In the genomic region with DNA sequence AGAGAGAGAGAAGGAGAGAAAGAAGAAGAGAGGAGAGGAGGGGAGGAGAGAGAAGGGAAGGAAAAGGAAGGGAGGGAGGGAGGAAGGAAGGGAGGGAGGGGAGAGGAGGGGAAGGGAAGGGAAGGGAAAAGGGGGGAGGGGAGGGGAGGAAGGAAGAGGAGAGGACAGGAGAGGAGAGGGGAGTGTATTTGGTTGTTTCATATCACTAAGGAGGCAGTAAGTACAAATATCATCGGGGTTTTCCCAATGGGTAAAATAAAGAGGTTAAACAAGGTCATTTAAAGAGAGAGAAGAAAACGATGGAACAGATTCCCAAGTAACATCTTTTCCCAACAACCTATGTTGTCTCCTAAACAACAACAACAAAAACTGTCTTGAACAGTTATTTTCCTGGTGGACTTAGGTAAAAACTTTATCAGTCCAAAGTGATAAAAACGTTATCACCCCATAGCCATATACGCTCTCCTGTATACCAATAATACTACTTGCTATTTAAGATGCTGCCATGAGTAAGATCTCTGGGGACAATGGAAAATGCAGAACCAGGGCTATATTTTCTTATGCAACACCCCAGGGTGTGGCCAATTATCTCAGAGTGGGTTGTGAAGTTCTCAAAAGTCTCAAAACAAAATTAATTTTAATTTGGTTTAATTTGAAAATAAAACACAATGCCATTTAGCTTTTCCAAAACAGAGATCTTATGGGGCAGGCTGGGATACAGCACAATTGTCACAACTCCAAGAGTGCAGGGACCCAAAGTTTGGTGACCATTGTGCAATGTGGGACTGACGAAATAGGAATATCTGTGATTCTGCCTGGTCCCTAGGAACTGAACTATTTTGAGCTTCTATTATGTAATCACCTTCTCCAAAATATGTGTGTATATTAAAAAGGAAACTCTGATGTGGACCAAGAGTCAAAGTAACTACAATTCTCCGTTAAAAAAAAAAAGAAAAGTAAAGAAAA, we compare ENCODE assay signal across 17 cellular contexts. TPM values are rescaled to one million over a fixed set of nuclear protein-coding genes. Genes with fewer than 3 reads are reported as not detected.
DNase-seq lines count a peak whose midpoint lies in the region; ATAC-seq, FAIRE-seq and TF ChIP-seq lines count a peak whose summit lies in the region.
"Had no signal": no experiment of that assay in that cellular context is flagged by ENCODE, and none has a peak within 500 bp of the region (broad histone marks: within the 10 kb centered on the region; RNA-seq: fewer than 3 reads in every experiment).

No MANE protein-coding gene starts in this region.

- H3K27me3 ChIP-seq in HepG2 (ENCODE audit: control insufficient read depth in 1 of 2, insufficient read depth in 2 of 2, low read length in 2 of 2) (peaks cover 0 to 2% of the 10 kb centered on the region in 2 experiments; a peak in 1 of 5 replicates), HAP-1 (ENCODE audit: low read depth) (no peaks in the 10 kb centered on the region)
- H3K27me3 ChIP-seq: neural progenitor cell, transverse colon had no signal

- H3K4me1 Mint-ChIP-seq in activated naive CD8-positive, alpha-beta T cell treated with anti-CD3 and anti-CD28 coated beads, Interleukin-2, amount 10 ng/mL, durations not matched to agents 7 days and 5 days: peaks cover 17% of the 10 kb centered on the region
- H3K4me1 Mint-ChIP-seq in activated naive CD8-positive, alpha-beta T cell treated with anti-CD3 and anti-CD28 coated beads, Interleukin-2, amount 50 U/mL, for 24 hours: peaks cover 15% of the 10 kb centered on the region
- H3K4me1 Mint-ChIP-seq: neural progenitor cell had no signal

- H3K4me1 ChIP-seq in HepG2 (ENCODE audit: insufficient read depth, low read length) (no peaks in the 10 kb centered on the region), HAP-1 (no peaks in the 10 kb centered on the region)
- H3K4me1 ChIP-seq: neural progenitor cell had no signal

- in situ Hi-C loops in HepG2 (cut with HindIII; ENCODE audit: extremely low pct_ligation_motif_present, low pct_unique_long_range_greater_than_20kb): no loop called here
- in situ Hi-C loops in HAP-1 (cut with MboI; ENCODE audit: low sequenced_read_pairs): no loop called here

- H3K4me3 Mint-ChIP-seq in activated naive CD8-positive, alpha-beta T cell treated with anti-CD3 and anti-CD28 coated beads, Interleukin-2, amount 10 ng/mL, durations not matched to agents 7 days and 5 days: no peak overlapping the region
- H3K4me3 Mint-ChIP-seq in activated naive CD8-positive, alpha-beta T cell treated with anti-CD3 and anti-CD28 coated beads, Interleukin-2, amount 50 U/mL, for 24 hours: no peak overlapping the region
- H3K4me3 Mint-ChIP-seq: activated T-helper 17 cell treated with anti-CD3 and anti-CD28 coated beads, Interleukin-2, amount 50 U/mL, for 72 hours; neural progenitor cell had no signal

- no peaks in the 10 kb centered on the region for H3K79me2 ChIP-seq in HepG2 (ENCODE audit: insufficient read depth, low read length)

- TF ChIP-seq EP300 in HepG2 (IDR thresholded peaks at IDR 0.05; ENCODE audit: low read depth in 2 of 2, low read length in 2 of 2) (no peak), HepG2 (CRISPR knock-in tag; IDR thresholded peaks at IDR 0.05; ENCODE audit: borderline replicate concordance) (no peak)

- CTCF ChIA-PET in HepG2 (lab: Yijun Ruan, JAX; ENCODE audit: low intra/inter-chr PET ratio, low total read pairs): no interaction called here

- BruUV-seq in HepG2 (replicated peaks; lab: Mats Ljungman, UMichigan): no TSS peak

- no peaks in the 10 kb centered on the region for H3K27me3 Mint-ChIP-seq in activated naive CD8-positive, alpha-beta T cell treated with anti-CD3 and anti-CD28 coated beads, Interleukin-2, amount 10 ng/mL, durations not matched to agents 7 days and 5 days
- H3K27me3 Mint-ChIP-seq in activated naive CD8-positive, alpha-beta T cell treated with anti-CD3 and anti-CD28 coated beads, Interleukin-2, amount 50 U/mL, for 24 hours: no peaks in the 10 kb centered on the region
- H3K27me3 Mint-ChIP-seq: activated T-helper 17 cell treated with anti-CD3 and anti-CD28 coated beads, Interleukin-2, amount 50 U/mL, for 72 hours had no signal

- H3K27ac Mint-ChIP-seq in activated naive CD8-positive, alpha-beta T cell treated with anti-CD3 and anti-CD28 coated beads, Interleukin-2, amount 10 ng/mL, durations not matched to agents 7 days and 5 days: peak overlapping the region; percentile 72
- H3K27ac Mint-ChIP-seq in activated naive CD8-positive, alpha-beta T cell treated with anti-CD3 and anti-CD28 coated beads, Interleukin-2, amount 50 U/mL, for 24 hours: no peak overlapping the region
- H3K27ac Mint-ChIP-seq: activated T-helper 17 cell treated with anti-CD3 and anti-CD28 coated beads, Interleukin-2, amount 50 U/mL, for 72 hours; neural progenitor cell had no signal

- no peak for DNase-seq in activated naive CD8-positive, alpha-beta T cell treated with anti-CD3 and anti-CD28 coated beads, Interleukin-2, amount 10 ng/mL, durations not matched to agents 7 days and 5 days
- DNase-seq in activated naive CD8-positive, alpha-beta T cell treated with anti-CD3 and anti-CD28 coated beads, Interleukin-2, amount 50 U/mL, for 24 hours: no peak
- DNase-seq in coronary artery (ENCODE audit: low spot score) (no peak), HepG2 (ENCODE audit: low spot score) (no peak), ureter (ENCODE audit: low spot score) (peak; percentile 47), HAP-1 (ENCODE audit: low spot score in 2 of 2) (no peak), GM19240 (ENCODE audit: insufficient read length, low spot score) (no peak)
- DNase-seq: activated CD4-positive, alpha-beta T cell treated with anti-CD3 and anti-CD28 coated beads, Interleukin-2, amount 50 U/mL, for 1 hour; effector memory CD4-positive, alpha-beta T cell; T-helper 2 cell; transverse colon had no signal

- 14% methylated on average over 6 of the region's 6 CpGs for WGBS in HepG2 (ENCODE audit: low lambda C conversion rate)

- H3K27ac ChIP-seq in coronary artery (peak overlapping the region; percentile 53 to 75), HepG2 (ENCODE audit: extremely low read length, insufficient read depth, low read length) (no peak overlapping the region)
- H3K27ac ChIP-seq: 22Rv1, neural progenitor cell had no signal

- TF ChIP-seq POLR2A in HepG2 (IDR thresholded peaks at IDR 0.05; ENCODE audit: insufficient read depth in 1 of 2, low read depth in 2 of 2, low read length in 2 of 2): no peak

- H3K36me3 Mint-ChIP-seq in activated naive CD8-positive, alpha-beta T cell treated with anti-CD3 and anti-CD28 coated beads, Interleukin-2, amount 10 ng/mL, durations not matched to agents 7 days and 5 days: peaks cover 19% of the 10 kb centered on the region
- H3K36me3 Mint-ChIP-seq in activated naive CD8-positive, alpha-beta T cell treated with anti-CD3 and anti-CD28 coated beads, Interleukin-2, amount 50 U/mL, for 24 hours (ENCODE audit: low read depth): peaks cover 4% of the 10 kb centered on the region
- H3K36me3 Mint-ChIP-seq: neural progenitor cell had no signal

- no peak for TF ChIP-seq RAD21 in HepG2 (CRISPR knock-in tag; IDR thresholded peaks at IDR 0.05)

- ATAC-seq in activated naive CD8-positive, alpha-beta T cell treated with anti-CD3 and anti-CD28 coated beads, Interleukin-2, amount 10 ng/mL, durations not matched to agents 7 days and 5 days (ENCODE audit: low read depth): no peak
- ATAC-seq in activated naive CD8-positive, alpha-beta T cell treated with anti-CD3 and anti-CD28 coated beads, Interleukin-2, amount 50 U/mL, for 24 hours: no peak
- no peak for ATAC-seq in HepG2
- ATAC-seq in HG02981 (IDR thresholded peaks at IDR 0.05; ENCODE audit: unreplicated experiment): no peak
- ATAC-seq: activated T-helper 17 cell treated with anti-CD3 and anti-CD28 coated beads, Interleukin-2, amount 50 U/mL, for 72 hours had no signal

- no peak overlapping the region for H2AFZ ChIP-seq in HepG2 (ENCODE audit: low read length)
- H2AFZ ChIP-seq: neural progenitor cell had no signal

- H3K4me3 ChIP-seq in coronary artery (peak overlapping the region; percentile 13), HepG2 (replicated peaks in 1 of 3; ENCODE audit: insufficient read depth in 1 of 3, low read depth in 2 of 3, low read length in 3 of 3) (no peak overlapping the region), HAP-1 (no peak overlapping the region)
- H3K4me3 ChIP-seq: neural progenitor cell, smooth muscle cell, transverse colon had no signal

- TF ChIP-seq CTCF in coronary artery (IDR thresholded peaks at IDR 0.05): no peak
- TF ChIP-seq CTCF in HepG2 (CRISPR knock-in tag; IDR thresholded peaks at IDR 0.05): no peak

- no peak overlapping the region for H3K4me2 ChIP-seq in HepG2 (ENCODE audit: low read depth, low read length)
- H3K4me2 ChIP-seq: neural progenitor cell, smooth muscle cell had no signal

- H3K9me3 ChIP-seq in HepG2 (ENCODE audit: low read length): no peaks in the 10 kb centered on the region
- no peaks in the 10 kb centered on the region for H3K9me3 ChIP-seq in HAP-1
- H3K9me3 ChIP-seq: transverse colon had no signal

- POLR2A ChIA-PET in activated naive CD8-positive, alpha-beta T cell treated with anti-CD3 and anti-CD28 coated beads, Interleukin-2, amount 10 ng/mL, durations not matched to agents 7 days and 5 days (lab: Charles Lee): no interaction called here
- POLR2A ChIA-PET in HepG2 (lab: Yijun Ruan, JAX): no interaction called here

- intact Hi-C loops in HepG2 (cut with micrococcal nuclease; ENCODE audit: unreplicated experiment): no loop called here

- FAIRE-seq in HepG2 (lab: Jason Lieb, UNC): no peak
- FAIRE-seq: D721Med had no signal

- H3K9ac ChIP-seq in HepG2 (ENCODE audit: insufficient read depth, low read depth, low read length): no peak overlapping the region
- H3K9ac ChIP-seq: neural progenitor cell had no signal

- H4K20me1 ChIP-seq in HepG2 (ENCODE audit: insufficient read depth, low read length): no peaks in the 10 kb centered on the region

- peaks cover 2% of the 10 kb centered on the region for H3K9me3 Mint-ChIP-seq in activated naive CD8-positive, alpha-beta T cell treated with anti-CD3 and anti-CD28 coated beads, Interleukin-2, amount 10 ng/mL, durations not matched to agents 7 days and 5 days
- no peaks in the 10 kb centered on the region for H3K9me3 Mint-ChIP-seq in activated naive CD8-positive, alpha-beta T cell treated with anti-CD3 and anti-CD28 coated beads, Interleukin-2, amount 50 U/mL, for 24 hours
- H3K9me3 Mint-ChIP-seq: activated T-helper 17 cell treated with anti-CD3 and anti-CD28 coated beads, Interleukin-2, amount 50 U/mL, for 72 hours; neural progenitor cell had no signal

- H3K36me3 ChIP-seq in HepG2 (replicated peaks in 1 of 2; ENCODE audit: control insufficient read depth in 1 of 2, insufficient read depth in 2 of 2, low read length in 2 of 2) (no peaks in the 10 kb centered on the region), HAP-1 (replicated peaks) (no peaks in the 10 kb centered on the region)
- H3K36me3 ChIP-seq: neural progenitor cell had no signal

RNA-seq across cellular contexts. Expression of a gene that starts 43.3 kb away (rescaled TPM):
- total RNA-seq in activated naive CD8-positive, alpha-beta T cell treated with anti-CD3 and anti-CD28 coated beads, Interleukin-2, amount 10 ng/mL, durations not matched to agents 7 days and 5 days: 10 to 100 TPM; 14.1 to 14.8 TPM
- total RNA-seq in HepG2 (2016; rRNA removed; fragmentation: Illumina TruSeq; extraction: Trizol) (not detected in 2 replicates), ureter (25.0 TPM)
- not detected in 2 replicates for total RNA-seq in HepG2 (2016; cell fraction: cytosol; rRNA removed; fragmentation: Illumina TruSeq; extraction: Trizol; ENCODE audit: low read depth)
- total RNA-seq in HepG2 (2016; cell fraction: insoluble cytoplasmic fraction; rRNA removed; fragmentation: Illumina TruSeq; extraction: Trizol): 0.06 TPM in 1 of 2 replicates, not detected in the other
- total RNA-seq in HepG2 (2016; cell fraction: membrane; rRNA removed; fragmentation: Illumina TruSeq; extraction: Trizol): not detected in 2 replicates
- not detected in 2 replicates for total RNA-seq in HepG2 (2016; cell fraction: nucleus; rRNA removed; fragmentation: Illumina TruSeq; extraction: Trizol)
- polyA plus RNA-seq in HepG2 (2011; rRNA removed): 0.04 TPM in 1 of 2 replicates, not detected in the other
- not detected in 2 replicates for polyA plus RNA-seq in HepG2 (2011; cell fraction: cytosol; rRNA removed)
- polyA plus RNA-seq in HepG2 (2011; cell fraction: nucleus; rRNA removed): not detected in 2 replicates
- not detected in 2 replicates for polyA plus RNA-seq in HepG2 (2012)
- not detected in 2 replicates for polyA plus RNA-seq in HepG2 (2016; cell fraction: cytosol; fragmentation: Illumina TruSeq; extraction: Trizol; ENCODE audit: low read depth)
- not detected in 2 replicates for polyA plus RNA-seq in HepG2 (2016; cell fraction: insoluble cytoplasmic fraction; fragmentation: Illumina TruSeq; extraction: Trizol; ENCODE audit: low read depth)
- polyA plus RNA-seq in HepG2 (2016; cell fraction: membrane; fragmentation: Illumina TruSeq; extraction: Trizol; ENCODE audit: low read depth): not detected in 2 replicates
- polyA plus RNA-seq in HepG2 (2016; cell fraction: nucleus; fragmentation: Illumina TruSeq; extraction: Trizol; ENCODE audit: insufficient read depth, low read depth): not detected in 2 replicates
- polyA minus RNA-seq in HepG2 (2011; rRNA and poly(A)+ RNA removed; ENCODE audit: low replicate concordance): 13.9 TPM in 1 of 2 replicates, not detected in the other
- not detected in 2 replicates for polyA minus RNA-seq in HepG2 (2011; cell fraction: cytosol; rRNA and poly(A)+ RNA removed)
- not detected in 2 replicates for polyA minus RNA-seq in HepG2 (2011; cell fraction: nucleus; rRNA and poly(A)+ RNA removed)

Comparison
In these comparisons a context has a peak if more than half of its experiments do, and no peak if none do; other contexts are left out.
1. RNA of a gene that starts 43.3 kb away (total RNA-seq): 25.0 TPM in ureter (single experiment) and 14.1 to 14.8 TPM in activated naive CD8-positive, alpha-beta T cell treated with anti-CD3 and anti-CD28 coated beads, Interleukin-2, amount 10 ng/mL, durations not matched to agents 7 days and 5 days; 0.06 TPM in HepG2; every median in the first group is over 10 times any median in the second.